1 cellular context compared by ENCODE assay signal in the genomic region with DNA sequence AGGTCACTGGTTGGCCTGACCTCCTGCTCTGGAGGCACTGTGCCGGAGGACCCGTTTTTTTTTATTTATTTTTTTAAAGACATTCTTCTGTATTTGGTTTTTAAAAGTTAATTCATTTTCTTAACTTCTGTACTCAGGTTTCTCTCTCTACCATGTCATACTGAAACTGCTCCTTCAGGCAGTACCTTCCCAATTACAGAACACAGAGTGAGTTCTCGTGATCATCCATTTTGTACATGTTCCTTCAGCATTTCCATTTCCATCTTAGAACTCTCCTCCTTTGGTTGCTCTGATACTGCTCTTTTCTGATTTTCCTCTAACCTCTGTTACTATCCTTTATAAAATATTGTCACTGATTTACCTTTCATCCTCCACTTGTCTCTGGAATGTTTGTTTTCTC.
A peak's percentile ranks its signal among the peaks of the same experiment; 100 is the strongest.
TF ChIP-seq lines count a peak whose summit lies in the region.

No MANE protein-coding gene starts in this region.

TF ChIP-seq in GM12878, 131 proteins besides CTCF, POLR2A, EP300 and RAD21 (continued from another document and continues in another):
- TF ChIP-seq, protein P1, sequence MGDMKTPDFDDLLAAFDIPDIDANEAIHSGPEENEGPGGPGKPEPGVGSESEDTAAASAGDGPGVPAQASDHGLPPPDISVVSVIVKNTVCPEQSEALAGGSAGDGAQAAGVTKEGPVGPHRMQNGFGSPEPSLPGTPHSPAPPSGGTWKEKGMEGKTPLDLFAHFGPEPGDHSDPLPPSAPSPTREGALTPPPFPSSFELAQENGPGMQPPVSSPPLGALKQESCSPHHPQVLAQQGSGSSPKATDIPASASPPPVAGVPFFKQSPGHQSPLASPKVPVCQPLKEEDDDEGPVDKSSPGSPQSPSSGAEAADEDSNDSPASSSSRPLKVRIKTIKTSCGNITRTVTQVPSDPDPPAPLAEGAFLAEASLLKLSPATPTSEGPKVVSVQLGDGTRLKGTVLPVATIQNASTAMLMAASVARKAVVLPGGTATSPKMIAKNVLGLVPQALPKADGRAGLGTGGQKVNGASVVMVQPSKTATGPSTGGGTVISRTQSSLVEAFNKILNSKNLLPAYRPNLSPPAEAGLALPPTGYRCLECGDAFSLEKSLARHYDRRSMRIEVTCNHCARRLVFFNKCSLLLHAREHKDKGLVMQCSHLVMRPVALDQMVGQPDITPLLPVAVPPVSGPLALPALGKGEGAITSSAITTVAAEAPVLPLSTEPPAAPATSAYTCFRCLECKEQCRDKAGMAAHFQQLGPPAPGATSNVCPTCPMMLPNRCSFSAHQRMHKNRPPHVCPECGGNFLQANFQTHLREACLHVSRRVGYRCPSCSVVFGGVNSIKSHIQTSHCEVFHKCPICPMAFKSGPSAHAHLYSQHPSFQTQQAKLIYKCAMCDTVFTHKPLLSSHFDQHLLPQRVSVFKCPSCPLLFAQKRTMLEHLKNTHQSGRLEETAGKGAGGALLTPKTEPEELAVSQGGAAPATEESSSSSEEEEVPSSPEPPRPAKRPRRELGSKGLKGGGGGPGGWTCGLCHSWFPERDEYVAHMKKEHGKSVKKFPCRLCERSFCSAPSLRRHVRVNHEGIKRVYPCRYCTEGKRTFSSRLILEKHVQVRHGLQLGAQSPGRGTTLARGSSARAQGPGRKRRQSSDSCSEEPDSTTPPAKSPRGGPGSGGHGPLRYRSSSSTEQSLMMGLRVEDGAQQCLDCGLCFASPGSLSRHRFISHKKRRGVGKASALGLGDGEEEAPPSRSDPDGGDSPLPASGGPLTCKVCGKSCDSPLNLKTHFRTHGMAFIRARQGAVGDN (IDR thresholded peaks at IDR 0.05): no peak
- TF ChIP-seq, protein P2, sequence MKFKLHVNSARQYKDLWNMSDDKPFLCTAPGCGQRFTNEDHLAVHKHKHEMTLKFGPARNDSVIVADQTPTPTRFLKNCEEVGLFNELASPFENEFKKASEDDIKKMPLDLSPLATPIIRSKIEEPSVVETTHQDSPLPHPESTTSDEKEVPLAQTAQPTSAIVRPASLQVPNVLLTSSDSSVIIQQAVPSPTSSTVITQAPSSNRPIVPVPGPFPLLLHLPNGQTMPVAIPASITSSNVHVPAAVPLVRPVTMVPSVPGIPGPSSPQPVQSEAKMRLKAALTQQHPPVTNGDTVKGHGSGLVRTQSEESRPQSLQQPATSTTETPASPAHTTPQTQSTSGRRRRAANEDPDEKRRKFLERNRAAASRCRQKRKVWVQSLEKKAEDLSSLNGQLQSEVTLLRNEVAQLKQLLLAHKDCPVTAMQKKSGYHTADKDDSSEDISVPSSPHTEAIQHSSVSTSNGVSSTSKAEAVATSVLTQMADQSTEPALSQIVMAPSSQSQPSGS (IDR thresholded peaks at IDR 0.05; ENCODE audit: low read length): no peak
- TF ChIP-seq, protein P3, sequence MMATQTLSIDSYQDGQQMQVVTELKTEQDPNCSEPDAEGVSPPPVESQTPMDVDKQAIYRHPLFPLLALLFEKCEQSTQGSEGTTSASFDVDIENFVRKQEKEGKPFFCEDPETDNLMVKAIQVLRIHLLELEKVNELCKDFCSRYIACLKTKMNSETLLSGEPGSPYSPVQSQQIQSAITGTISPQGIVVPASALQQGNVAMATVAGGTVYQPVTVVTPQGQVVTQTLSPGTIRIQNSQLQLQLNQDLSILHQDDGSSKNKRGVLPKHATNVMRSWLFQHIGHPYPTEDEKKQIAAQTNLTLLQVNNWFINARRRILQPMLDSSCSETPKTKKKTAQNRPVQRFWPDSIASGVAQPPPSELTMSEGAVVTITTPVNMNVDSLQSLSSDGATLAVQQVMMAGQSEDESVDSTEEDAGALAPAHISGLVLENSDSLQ (IDR thresholded peaks at IDR 0.05): no peak
- TF ChIP-seq NFXL1 (IDR thresholded peaks at IDR 0.05; ENCODE audit: borderline replicate concordance) (no peak), KLF5 (IDR thresholded peaks at IDR 0.05; ENCODE audit: partially characterized antibody) (no peak), SUZ12 (IDR thresholded peaks at IDR 0.05; ENCODE audit: unreplicated experiment) (no peak), SREBF1 (IDR thresholded peaks at IDR 0.05; ENCODE audit: low read length) (no peak), ZNF622 (IDR thresholded peaks at IDR 0.05) (no peak), CHD2 (IDR thresholded peaks at IDR 0.05; ENCODE audit: borderline replicate concordance, low read depth, low read length) (no peak), RCOR1 (conservative IDR thresholded peaks at IDR 0.05; ENCODE audit: low read depth, low read length) (no peak), FOXK2 (IDR thresholded peaks at IDR 0.05) (no peak), CREB1 (IDR thresholded peaks at IDR 0.05; ENCODE audit: low read depth) (no peak), MYC (IDR thresholded peaks at IDR 0.05; ENCODE audit: insufficient read depth, insufficient read length, insufficient replicate concordance, low read length, severe bottlenecking) (no peak), BHLHE40 (IDR thresholded peaks at IDR 0.05; ENCODE audit: borderline replicate concordance in 1 of 2, low read depth in 2 of 2, low read length in 1 of 2) (peak in 1 of 2 experiments; percentile 10; a peak in 1 of 4 replicates), FOS (IDR thresholded peaks at IDR 0.05; ENCODE audit: borderline replicate concordance, extremely low read depth, insufficient read length) (no peak), KDM1A (IDR thresholded peaks at IDR 0.05; ENCODE audit: borderline replicate concordance) (no peak), CBFB (IDR thresholded peaks at IDR 0.05; ENCODE audit: low read depth) (no peak), MEF2A (IDR thresholded peaks at IDR 0.05; ENCODE audit: insufficient read depth, low read depth, low read length) (no peak), CHD1 (IDR thresholded peaks at IDR 0.05; ENCODE audit: low read depth, low read length) (no peak), HDAC6 (IDR thresholded peaks at IDR 0.05; ENCODE audit: unreplicated experiment) (no peak), BACH1 (IDR thresholded peaks at IDR 0.05; ENCODE audit: borderline replicate concordance) (no peak), IKZF1 (conservative IDR thresholded peaks at IDR 0.05) (no peak), TARDBP (IDR thresholded peaks at IDR 0.05; ENCODE audit: borderline replicate concordance) (no peak), ZZZ3 (IDR thresholded peaks at IDR 0.05; ENCODE audit: control insufficient read depth, insufficient read length, low read depth) (no peak), NR2F1 (conservative IDR thresholded peaks at IDR 0.05) (no peak), SIX5 (IDR thresholded peaks at IDR 0.05; ENCODE audit: low read depth, low read length, severe bottlenecking) (no peak), GABPA (IDR thresholded peaks at IDR 0.05; ENCODE audit: low read depth) (no peak), CHD4 (IDR thresholded peaks at IDR 0.05) (no peak), RFX5 (IDR thresholded peaks at IDR 0.05; ENCODE audit: low read depth, low read length) (no peak), PAX5 (IDR thresholded peaks at IDR 0.05; ENCODE audit: borderline replicate concordance, low read depth, low read length) (no peak), NFIC (IDR thresholded peaks at IDR 0.05; ENCODE audit: low read depth, low read length) (peak; percentile 22; the same call in 1 of the 2 replicates), SMAD1 (IDR thresholded peaks at IDR 0.05; ENCODE audit: low read depth, partially characterized antibody) (no peak)
- TF ChIP-seq, protein P4, sequence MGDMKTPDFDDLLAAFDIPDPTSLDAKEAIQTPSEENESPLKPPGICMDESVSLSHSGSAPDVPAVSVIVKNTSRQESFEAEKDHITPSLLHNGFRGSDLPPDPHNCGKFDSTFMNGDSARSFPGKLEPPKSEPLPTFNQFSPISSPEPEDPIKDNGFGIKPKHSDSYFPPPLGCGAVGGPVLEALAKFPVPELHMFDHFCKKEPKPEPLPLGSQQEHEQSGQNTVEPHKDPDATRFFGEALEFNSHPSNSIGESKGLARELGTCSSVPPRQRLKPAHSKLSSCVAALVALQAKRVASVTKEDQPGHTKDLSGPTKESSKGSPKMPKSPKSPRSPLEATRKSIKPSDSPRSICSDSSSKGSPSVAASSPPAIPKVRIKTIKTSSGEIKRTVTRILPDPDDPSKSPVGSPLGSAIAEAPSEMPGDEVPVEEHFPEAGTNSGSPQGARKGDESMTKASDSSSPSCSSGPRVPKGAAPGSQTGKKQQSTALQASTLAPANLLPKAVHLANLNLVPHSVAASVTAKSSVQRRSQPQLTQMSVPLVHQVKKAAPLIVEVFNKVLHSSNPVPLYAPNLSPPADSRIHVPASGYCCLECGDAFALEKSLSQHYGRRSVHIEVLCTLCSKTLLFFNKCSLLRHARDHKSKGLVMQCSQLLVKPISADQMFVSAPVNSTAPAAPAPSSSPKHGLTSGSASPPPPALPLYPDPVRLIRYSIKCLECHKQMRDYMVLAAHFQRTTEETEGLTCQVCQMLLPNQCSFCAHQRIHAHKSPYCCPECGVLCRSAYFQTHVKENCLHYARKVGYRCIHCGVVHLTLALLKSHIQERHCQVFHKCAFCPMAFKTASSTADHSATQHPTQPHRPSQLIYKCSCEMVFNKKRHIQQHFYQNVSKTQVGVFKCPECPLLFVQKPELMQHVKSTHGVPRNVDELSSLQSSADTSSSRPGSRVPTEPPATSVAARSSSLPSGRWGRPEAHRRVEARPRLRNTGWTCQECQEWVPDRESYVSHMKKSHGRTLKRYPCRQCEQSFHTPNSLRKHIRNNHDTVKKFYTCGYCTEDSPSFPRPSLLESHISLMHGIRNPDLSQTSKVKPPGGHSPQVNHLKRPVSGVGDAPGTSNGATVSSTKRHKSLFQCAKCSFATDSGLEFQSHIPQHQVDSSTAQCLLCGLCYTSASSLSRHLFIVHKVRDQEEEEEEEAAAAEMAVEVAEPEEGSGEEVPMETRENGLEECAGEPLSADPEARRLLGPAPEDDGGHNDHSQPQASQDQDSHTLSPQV (IDR thresholded peaks at IDR 0.05): no peak
- TF ChIP-seq, protein P5, sequence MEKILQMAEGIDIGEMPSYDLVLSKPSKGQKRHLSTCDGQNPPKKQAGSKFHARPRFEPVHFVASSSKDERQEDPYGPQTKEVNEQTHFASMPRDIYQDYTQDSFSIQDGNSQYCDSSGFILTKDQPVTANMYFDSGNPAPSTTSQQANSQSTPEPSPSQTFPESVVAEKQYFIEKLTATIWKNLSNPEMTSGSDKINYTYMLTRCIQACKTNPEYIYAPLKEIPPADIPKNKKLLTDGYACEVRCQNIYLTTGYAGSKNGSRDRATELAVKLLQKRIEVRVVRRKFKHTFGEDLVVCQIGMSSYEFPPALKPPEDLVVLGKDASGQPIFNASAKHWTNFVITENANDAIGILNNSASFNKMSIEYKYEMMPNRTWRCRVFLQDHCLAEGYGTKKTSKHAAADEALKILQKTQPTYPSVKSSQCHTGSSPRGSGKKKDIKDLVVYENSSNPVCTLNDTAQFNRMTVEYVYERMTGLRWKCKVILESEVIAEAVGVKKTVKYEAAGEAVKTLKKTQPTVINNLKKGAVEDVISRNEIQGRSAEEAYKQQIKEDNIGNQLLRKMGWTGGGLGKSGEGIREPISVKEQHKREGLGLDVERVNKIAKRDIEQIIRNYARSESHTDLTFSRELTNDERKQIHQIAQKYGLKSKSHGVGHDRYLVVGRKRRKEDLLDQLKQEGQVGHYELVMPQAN (conservative IDR thresholded peaks at IDR 0.05): no peak
- TF ChIP-seq, protein P6, sequence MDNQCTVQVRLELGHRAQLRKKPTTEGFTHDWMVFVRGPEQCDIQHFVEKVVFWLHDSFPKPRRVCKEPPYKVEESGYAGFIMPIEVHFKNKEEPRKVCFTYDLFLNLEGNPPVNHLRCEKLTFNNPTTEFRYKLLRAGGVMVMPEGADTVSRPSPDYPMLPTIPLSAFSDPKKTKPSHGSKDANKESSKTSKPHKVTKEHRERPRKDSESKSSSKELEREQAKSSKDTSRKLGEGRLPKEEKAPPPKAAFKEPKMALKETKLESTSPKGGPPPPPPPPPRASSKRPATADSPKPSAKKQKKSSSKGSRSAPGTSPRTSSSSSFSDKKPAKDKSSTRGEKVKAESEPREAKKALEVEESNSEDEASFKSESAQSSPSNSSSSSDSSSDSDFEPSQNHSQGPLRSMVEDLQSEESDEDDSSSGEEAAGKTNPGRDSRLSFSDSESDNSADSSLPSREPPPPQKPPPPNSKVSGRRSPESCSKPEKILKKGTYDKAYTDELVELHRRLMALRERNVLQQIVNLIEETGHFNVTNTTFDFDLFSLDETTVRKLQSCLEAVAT (IDR thresholded peaks at IDR 0.05): peak; percentile 47; the same call in 1 of the 2 replicates
- TF ChIP-seq, protein P7, sequence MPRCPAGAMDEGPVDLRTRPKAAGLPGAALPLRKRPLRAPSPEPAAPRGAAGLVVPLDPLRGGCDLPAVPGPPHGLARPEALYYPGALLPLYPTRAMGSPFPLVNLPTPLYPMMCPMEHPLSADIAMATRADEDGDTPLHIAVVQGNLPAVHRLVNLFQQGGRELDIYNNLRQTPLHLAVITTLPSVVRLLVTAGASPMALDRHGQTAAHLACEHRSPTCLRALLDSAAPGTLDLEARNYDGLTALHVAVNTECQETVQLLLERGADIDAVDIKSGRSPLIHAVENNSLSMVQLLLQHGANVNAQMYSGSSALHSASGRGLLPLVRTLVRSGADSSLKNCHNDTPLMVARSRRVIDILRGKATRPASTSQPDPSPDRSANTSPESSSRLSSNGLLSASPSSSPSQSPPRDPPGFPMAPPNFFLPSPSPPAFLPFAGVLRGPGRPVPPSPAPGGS (IDR thresholded peaks at IDR 0.05; ENCODE audit: borderline replicate concordance, insufficient read depth, low read depth, low read length, poor library complexity, severe bottlenecking): no peak
- TF ChIP-seq, protein P8, sequence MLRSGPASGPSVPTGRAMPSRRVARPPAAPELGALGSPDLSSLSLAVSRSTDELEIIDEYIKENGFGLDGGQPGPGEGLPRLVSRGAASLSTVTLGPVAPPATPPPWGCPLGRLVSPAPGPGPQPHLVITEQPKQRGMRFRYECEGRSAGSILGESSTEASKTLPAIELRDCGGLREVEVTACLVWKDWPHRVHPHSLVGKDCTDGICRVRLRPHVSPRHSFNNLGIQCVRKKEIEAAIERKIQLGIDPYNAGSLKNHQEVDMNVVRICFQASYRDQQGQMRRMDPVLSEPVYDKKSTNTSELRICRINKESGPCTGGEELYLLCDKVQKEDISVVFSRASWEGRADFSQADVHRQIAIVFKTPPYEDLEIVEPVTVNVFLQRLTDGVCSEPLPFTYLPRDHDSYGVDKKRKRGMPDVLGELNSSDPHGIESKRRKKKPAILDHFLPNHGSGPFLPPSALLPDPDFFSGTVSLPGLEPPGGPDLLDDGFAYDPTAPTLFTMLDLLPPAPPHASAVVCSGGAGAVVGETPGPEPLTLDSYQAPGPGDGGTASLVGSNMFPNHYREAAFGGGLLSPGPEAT (IDR thresholded peaks at IDR 0.05; ENCODE audit: low read depth): peak; percentile 73
- TF ChIP-seq, protein P9, sequence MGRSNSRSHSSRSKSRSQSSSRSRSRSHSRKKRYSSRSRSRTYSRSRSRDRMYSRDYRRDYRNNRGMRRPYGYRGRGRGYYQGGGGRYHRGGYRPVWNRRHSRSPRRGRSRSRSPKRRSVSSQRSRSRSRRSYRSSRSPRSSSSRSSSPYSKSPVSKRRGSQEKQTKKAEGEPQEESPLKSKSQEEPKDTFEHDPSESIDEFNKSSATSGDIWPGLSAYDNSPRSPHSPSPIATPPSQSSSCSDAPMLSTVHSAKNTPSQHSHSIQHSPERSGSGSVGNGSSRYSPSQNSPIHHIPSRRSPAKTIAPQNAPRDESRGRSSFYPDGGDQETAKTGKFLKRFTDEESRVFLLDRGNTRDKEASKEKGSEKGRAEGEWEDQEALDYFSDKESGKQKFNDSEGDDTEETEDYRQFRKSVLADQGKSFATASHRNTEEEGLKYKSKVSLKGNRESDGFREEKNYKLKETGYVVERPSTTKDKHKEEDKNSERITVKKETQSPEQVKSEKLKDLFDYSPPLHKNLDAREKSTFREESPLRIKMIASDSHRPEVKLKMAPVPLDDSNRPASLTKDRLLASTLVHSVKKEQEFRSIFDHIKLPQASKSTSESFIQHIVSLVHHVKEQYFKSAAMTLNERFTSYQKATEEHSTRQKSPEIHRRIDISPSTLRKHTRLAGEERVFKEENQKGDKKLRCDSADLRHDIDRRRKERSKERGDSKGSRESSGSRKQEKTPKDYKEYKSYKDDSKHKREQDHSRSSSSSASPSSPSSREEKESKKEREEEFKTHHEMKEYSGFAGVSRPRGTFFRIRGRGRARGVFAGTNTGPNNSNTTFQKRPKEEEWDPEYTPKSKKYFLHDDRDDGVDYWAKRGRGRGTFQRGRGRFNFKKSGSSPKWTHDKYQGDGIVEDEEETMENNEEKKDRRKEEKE (IDR thresholded peaks at IDR 0.05): no peak
